26 cellular contexts compared by ENCODE assay signal in genomic region chr11:72591023-72591422, GRCh38.
DNase-seq lines count a peak whose midpoint lies in the region; ATAC-seq and TF ChIP-seq lines count a peak whose summit lies in the region.
"Had no signal": no experiment of that assay in that cellular context is flagged by ENCODE, and none has a peak within 500 bp of the region (broad histone marks: within the 10 kb centered on the region; RNA-seq: fewer than 3 reads in every experiment).

No MANE protein-coding gene starts in this region.

- H3K79me2 ChIP-seq in SK-N-SH (ENCODE audit: insufficient read depth): no peaks in the 10 kb centered on the region

- H3K27ac Mint-ChIP-seq in T-cell (peak overlapping the region in 1 of 2 donors; percentile 41), osteocyte (ENCODE audit: unreplicated experiment) (no peak overlapping the region)
- H3K27ac Mint-ChIP-seq: activated naive CD4-positive, alpha-beta T cell treated with anti-CD3 and anti-CD28 coated beads, Interleukin-2, amount 50 U/mL, for 72 hours had no signal

- ATAC-seq in SK-N-SH treated with all-trans-retinoic acid at 6 μM for 48 hours (no peak), T-cell (replicated peaks in 1 of 4) (no peak), GM18498 (IDR thresholded peaks at IDR 0.05; ENCODE audit: unreplicated experiment) (no peak)
- ATAC-seq: body of pancreas had no signal

- H3K27ac ChIP-seq in SK-N-SH (ENCODE audit: low read depth in 2 of 2, low read length in 1 of 2): no peak overlapping the region
- H3K27ac ChIP-seq: 22Rv1, body of pancreas, coronary artery, heart right ventricle, pancreas, RWPE1, upper lobe of left lung had no signal

- H3K4me3 ChIP-seq in SK-N-SH (ENCODE audit: low read depth in 2 of 2, low read length in 1 of 2): no peak overlapping the region
- H3K4me3 ChIP-seq in iPS-18c (ENCODE audit: insufficient read depth, low read depth, low read length): 0 out of 2 replicates have a peak overlapping the region, but pooled peaks have one; percentile 61

- TF ChIP-seq EP300 in SK-N-SH (IDR thresholded peaks at IDR 0.05; ENCODE audit: borderline replicate concordance in 1 of 2, low read depth in 1 of 2, low read length in 1 of 2): no peak

- no peak overlapping the region for H2AFZ ChIP-seq in SK-N-SH (ENCODE audit: low read depth)

- H3K27me3 ChIP-seq in SK-N-SH (ENCODE audit: insufficient read depth): peaks cover 50% of the 10 kb centered on the region
- H3K27me3 ChIP-seq: body of pancreas, pancreas had no signal

- no peaks in the 10 kb centered on the region for H3K9me2 ChIP-seq in SK-N-SH

- H3K9ac ChIP-seq in SK-N-SH: no peak overlapping the region

- no peak for TF ChIP-seq CTCF in SK-N-SH (IDR thresholded peaks at IDR 0.05)
- TF ChIP-seq CTCF in osteocyte (IDR thresholded peaks at IDR 0.05): no peak

- H3K27me3 Mint-ChIP-seq in T-cell (peaks cover 59 to 61% of the 10 kb centered on the region in 2 donors), osteocyte (ENCODE audit: unreplicated experiment) (peaks cover 88% of the 10 kb centered on the region)

- no peaks in the 10 kb centered on the region for H3F3A ChIP-seq in SK-N-SH (replicated peaks; ENCODE audit: insufficient read depth)

- H3K4me1 Mint-ChIP-seq in T-cell (peaks cover 29 to 32% (median 31%) of the 10 kb centered on the region in 3 donors), osteocyte (ENCODE audit: unreplicated experiment) (peaks cover 8% of the 10 kb centered on the region)

- POLR2A ChIA-PET in SK-N-SH (lab: Yijun Ruan, JAX) (interaction anchor here (0.8 kb wide), 1 partner anchor 78 kb away, joined by 3 read pairs; no protein-coding TSS in a partner anchor), T-cell (lab: Charles Lee) (no interaction called here)

- peaks cover 0 to 18% of the 10 kb centered on the region in 2 experiments; a peak in 1 of 4 replicates for H3K4me1 ChIP-seq in SK-N-SH (ENCODE audit: control insufficient read depth in 1 of 2, insufficient read depth in 2 of 2, low read depth in 1 of 2, low read length in 1 of 2)
- H3K4me1 ChIP-seq: pancreas had no signal

- H3K4me3 Mint-ChIP-seq in T-cell: peak overlapping the region; percentile 13 to 87 (median 17)
- H3K4me3 Mint-ChIP-seq in osteocyte (ENCODE audit: unreplicated experiment): peak overlapping the region; percentile 9

- no peaks in the 10 kb centered on the region for H4K20me1 ChIP-seq in SK-N-SH (ENCODE audit: insufficient read depth)

- no peaks in the 10 kb centered on the region for H3K36me3 ChIP-seq in SK-N-SH (replicated peaks in 1 of 2; ENCODE audit: control insufficient read depth in 1 of 2, insufficient read depth in 2 of 2, low read length in 1 of 2)
- H3K36me3 ChIP-seq: pancreas, upper lobe of left lung had no signal

- peaks cover 10% of the 10 kb centered on the region for H3K36me3 Mint-ChIP-seq in T-cell
- no peaks in the 10 kb centered on the region for H3K36me3 Mint-ChIP-seq in osteocyte (ENCODE audit: unreplicated experiment)
- H3K36me3 Mint-ChIP-seq: activated naive CD4-positive, alpha-beta T cell treated with anti-CD3 and anti-CD28 coated beads, Interleukin-2, amount 50 U/mL, for 72 hours had no signal

- TF ChIP-seq RAD21 in SK-N-SH (IDR thresholded peaks at IDR 0.05; ENCODE audit: low read length): no peak

- CTCF ChIA-PET in SK-N-SH (lab: Yijun Ruan, JAX): interaction anchor here (0.8 to 9.8 kb wide), 9 partner anchors 9 to 120 kb away, joined by 3 to 207 read pairs (median 9); no protein-coding TSS in a partner anchor
- CTCF ChIA-PET in T-cell (lab: Charles Lee): interaction anchor here in 1 of 2 donors (1.1 to 1.6 kb wide), 3 partner anchors 16 to 93 kb away, joined by 3 to 4 read pairs (median 4); no protein-coding TSS in a partner anchor

- 52% methylated on average over 5 of the region's 5 CpGs for WGBS in SK-N-SH (ENCODE audit: low lambda C conversion rate)

- no peak overlapping the region for H3K4me2 ChIP-seq in SK-N-SH

- no peaks in the 10 kb centered on the region for H3K9me3 Mint-ChIP-seq in T-cell
- H3K9me3 Mint-ChIP-seq in osteocyte (ENCODE audit: unreplicated experiment): no peaks in the 10 kb centered on the region
- H3K9me3 Mint-ChIP-seq: activated naive CD4-positive, alpha-beta T cell treated with anti-CD3 and anti-CD28 coated beads, Interleukin-2, amount 50 U/mL, for 72 hours had no signal

- peak; percentile 55 for DNase-seq in SK-N-SH
- no peak for DNase-seq in T-cell
- no peak for DNase-seq in osteocyte (ENCODE audit: extremely low spot score, unreplicated experiment)
- no peak for DNase-seq in putamen (ENCODE audit: low spot score)
- no peak for DNase-seq in amniotic stem cell (lab: John Stamatoyannopoulos, UW)
- DNase-seq: activated CD4-positive, alpha-beta T cell treated with anti-CD3 and anti-CD28 coated beads for 1 hour; activated CD8-positive, alpha-beta memory T cell treated with anti-CD3 and anti-CD28 coated beads for 24 hours; activated T-cell treated with anti-CD3 and anti-CD28 coated beads, Interleukin-2, amount 50 U/mL, for 48 hours; AML-193; EL; HCEC 1CT; heart right ventricle; NCI-H1417; NCI-H2171; NCI-H526; stimulated activated naive CD4-positive, alpha-beta T cell treated with Interleukin-2 at 50 U/mL for 16 hours had no signal

- no peaks in the 10 kb centered on the region for H3K9me3 ChIP-seq in SK-N-SH
- H3K9me3 ChIP-seq in iPS-18c (ENCODE audit: control insufficient read depth, insufficient read depth, low read length): no peaks in the 10 kb centered on the region
- H3K9me3 ChIP-seq: body of pancreas, heart right ventricle, pancreas, upper lobe of left lung had no signal

TF ChIP-seq in SK-N-SH, 30 proteins besides CTCF, POLR2A, EP300 and RAD21:
- TF ChIP-seq FOXM1 (IDR thresholded peaks at IDR 0.05; ENCODE audit: low read depth) (no peak), ELF1 (IDR thresholded peaks at IDR 0.05) (no peak), EZH2phosphoT487 (IDR thresholded peaks at IDR 0.05; ENCODE audit: borderline replicate concordance, low read depth) (no peak), NFIC (IDR thresholded peaks at IDR 0.05; ENCODE audit: borderline replicate concordance) (no peak), PBX3 (IDR thresholded peaks at IDR 0.05) (no peak), SMC3 (IDR thresholded peaks at IDR 0.05; ENCODE audit: low read depth, low read length) (no peak), GATA2 (CRISPR knock-in tag; IDR thresholded peaks at IDR 0.05) (no peak), FOSL2 (IDR thresholded peaks at IDR 0.05; ENCODE audit: borderline replicate concordance, low read depth) (no peak), USF1 (IDR thresholded peaks at IDR 0.05; ENCODE audit: borderline replicate concordance, low read depth) (no peak)

TF ChIP-seq in SK-N-SH treated with all-trans-retinoic acid at 6 μM for 48 hours, 23 proteins besides CTCF, POLR2A, EP300 and RAD21:
- no peak for TF ChIP-seq ARNTL (CRISPR knock-in tag; IDR thresholded peaks at IDR 0.05; ENCODE audit: borderline replicate concordance, low read depth)
- TF ChIP-seq PPARA (CRISPR knock-in tag; IDR thresholded peaks at IDR 0.05; ENCODE audit: borderline replicate concordance): no peak
- no peak for TF ChIP-seq CREB5 (CRISPR knock-in tag; IDR thresholded peaks at IDR 0.05; ENCODE audit: low read depth)
- TF ChIP-seq ZNF70 (CRISPR knock-in tag; IDR thresholded peaks at IDR 0.05): no peak
- TF ChIP-seq ISL1 (CRISPR knock-in tag; IDR thresholded peaks at IDR 0.05): no peak
- TF ChIP-seq ZC3H10 (CRISPR knock-in tag; IDR thresholded peaks at IDR 0.05): no peak
